In the genomic region with DNA sequence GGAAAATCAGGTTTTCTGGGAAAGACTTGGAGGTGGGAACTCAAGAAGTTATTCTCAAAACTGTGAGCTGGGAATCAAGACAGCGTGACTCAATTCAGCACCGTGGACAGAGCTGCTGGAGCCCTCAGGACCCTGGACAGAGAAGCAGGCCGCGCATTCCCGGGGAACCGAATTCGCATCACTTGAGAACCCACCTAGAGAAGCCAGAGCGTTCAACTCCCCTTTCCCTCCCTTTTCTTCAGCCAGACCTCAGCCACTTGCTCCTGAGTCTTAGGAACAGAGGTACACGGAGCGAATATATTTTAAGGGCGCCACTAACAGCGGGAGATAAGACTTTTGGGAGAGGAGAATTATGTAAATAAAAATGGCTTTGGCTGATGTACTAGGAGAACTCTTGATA, we compare ENCODE assay signal across 8 cellular contexts. TPM values are rescaled to one million over a fixed set of nuclear protein-coding genes. Genes with fewer than 3 reads are reported as not detected.
A peak's percentile ranks its signal among the peaks of the same experiment; 100 is the strongest.
DNase-seq lines count a peak whose midpoint lies in the region; ATAC-seq and TF ChIP-seq lines count a peak whose summit lies in the region.

No MANE protein-coding gene starts in this region.

- ATAC-seq in lung (ENCODE audit: insufficient read depth, low FRiP score): peak; percentile 47

- TF ChIP-seq CTCF in lung (IDR thresholded peaks at IDR 0.05; ENCODE audit: control extremely low read depth, extremely low read depth): no peak

- H3K27ac ChIP-seq in lung (ENCODE audit: low read depth in 1 of 2, low read length in 1 of 2): no peak overlapping the region

- no peaks in the 10 kb centered on the region for H3K36me3 ChIP-seq in lung (ENCODE audit: control insufficient read depth in 2 of 2, insufficient read depth in 2 of 2, low read length in 2 of 2)

- DNase-seq in AML-193 (lab: John Stamatoyannopoulos, UW) (peak; percentile 14 to 35), KG1 (lab: John Stamatoyannopoulos, UW) (peak; percentile 59), ecto neural progenitor cell (ENCODE audit: low spot score) (peak; percentile 93), lung (ENCODE audit: low spot score) (peak; percentile 70), COLO668 (lab: John Stamatoyannopoulos, UW; ENCODE audit: unreplicated experiment) (no peak), COR-L47 (lab: John Stamatoyannopoulos, UW) (no peak)
- DNase-seq in activated CD4-positive, alpha-beta T cell treated with anti-CD3 and anti-CD28 coated beads, Interleukin-2, amount 50 U/mL, for 4 hours: peak; percentile 70 to 79
- peak; percentile 65 for DNase-seq in stimulated activated CD8-positive, alpha-beta memory T cell treated with anti-CD3 and anti-CD28 coated beads, Interleukin-12 subunit alpha, Interleukin-12 subunit beta, amount 100 ng/mL, for 1 hour (ENCODE audit: low read depth)

- peaks cover 8% of the 10 kb centered on the region for H3K27me3 ChIP-seq in lung (ENCODE audit: control insufficient read depth, insufficient read depth)

- H3K4me3 ChIP-seq in lung: no peak overlapping the region

- H3K4me1 ChIP-seq in lung (ENCODE audit: control insufficient read depth in 2 of 2, insufficient read depth in 2 of 2, low read length in 2 of 2): no peaks in the 10 kb centered on the region

- H3K9me3 ChIP-seq in lung (ENCODE audit: control insufficient read depth in 2 of 2, insufficient read depth in 1 of 2, low read length in 1 of 2): peaks cover 0 to 3% of the 10 kb centered on the region in 2 donors

- 1 to 2% methylated on average over 12 of the region's 12 CpGs for WGBS in lung, 2 donors

RNA-seq across cellular contexts. Expression of gene LIN28A, which starts 2.0 kb away (rescaled TPM):
- under 1 TPM in 1 of 2 donors, not detected in 1; 0.80 TPM for total RNA-seq in lung
- polyA plus RNA-seq in lung: not detected

RNA-seq across cellular contexts. Expression of gene DHDDS, which starts 23.5 kb away (rescaled TPM):
- total RNA-seq in lung: 10 to 100 TPM; 29.1 to 57.4 TPM
- 10 to 100 TPM; 22.6 to 36.4 TPM for polyA plus RNA-seq in lung

RNA-seq across cellular contexts. Expression of gene ZNF683, which starts 36.1 kb away (rescaled TPM):
- total RNA-seq in lung: under 1 TPM in 1 of 2 donors, not detected in 1; 0.40 TPM
- polyA plus RNA-seq in lung: under 1 TPM; 0.17 to 0.55 TPM

RNA-seq across cellular contexts. Expression of gene CRYBG2, which starts 54.7 kb away (rescaled TPM):
- 1 to 10 TPM in 1 of 2 donors, under 1 TPM in 1; 0.37 to 3.8 TPM for total RNA-seq in lung
- 1 to 10 TPM; 1.5 to 7.7 TPM for polyA plus RNA-seq in lung

Comparison
In these comparisons a context has a peak if more than half of its experiments do, and no peak if none do; other contexts are left out.
1. DNase-seq: peak in AML-193 (2 of 2), KG1 (single experiment), activated CD4-positive, alpha-beta T cell treated with anti-CD3 and anti-CD28 coated beads, Interleukin-2, amount 50 U/mL, for 4 hours (2 of 2), ecto neural progenitor cell (single experiment), lung (single experiment) and stimulated activated CD8-positive, alpha-beta memory T cell treated with anti-CD3 and anti-CD28 coated beads, Interleukin-12 subunit alpha, Interleukin-12 subunit beta, amount 100 ng/mL, for 1 hour (single experiment); none in COLO668 (single experiment) and COR-L47 (single experiment).